8 cellular contexts compared by ENCODE assay signal in genomic region chr19:17282488-17283256, GRCh38. TPM values are rescaled to one million over a fixed set of nuclear protein-coding genes. Genes with fewer than 3 reads are reported as not detected.
A peak's percentile ranks its signal among the peaks of the same experiment; 100 is the strongest.
DNase-seq lines count a peak whose midpoint lies in the region; FAIRE-seq and TF ChIP-seq lines count a peak whose summit lies in the region.

No MANE protein-coding gene starts in this region.

- H3K36me3 ChIP-seq in mucosa of stomach (ENCODE audit: control insufficient read depth, insufficient read depth, low read length) = no peaks in the 10 kb centered on the region

- H3K9ac ChIP-seq in mucosa of stomach (ENCODE audit: low read length) = peak overlapping the region; percentile 50

- TF ChIP-seq CTCF in HL-60 (IDR thresholded peaks at IDR 0.05; ENCODE audit: insufficient read depth, low read length) (peak; percentile 81), epithelial cell of proximal tubule (conservative IDR thresholded peaks at IDR 0.05; ENCODE audit: low read depth, low read length) (peak; percentile 83)

- H3K27me3 ChIP-seq in HL-60 (ENCODE audit: insufficient read depth, poor library complexity, severe bottlenecking) (no peaks in the 10 kb centered on the region), mucosa of stomach (ENCODE audit: control insufficient read depth, insufficient read depth, low read length) (peaks cover 14% of the 10 kb centered on the region)

- peak; percentile 88 for FAIRE-seq in GM18507 (lab: Jason Lieb, UNC)

- peaks cover 14% of the 10 kb centered on the region for H3K4me1 ChIP-seq in mucosa of stomach (ENCODE audit: control insufficient read depth, insufficient read depth, low read length)

- DNase-seq in A172 (ENCODE audit: low spot score) (peak; percentile 80), GM18507 (ENCODE audit: extremely low spot score, insufficient read length, low read depth) (peak; percentile 76), HL-60 (ENCODE audit: low read depth in 1 of 2, low spot score in 1 of 2) (peak; percentile 79 to 90), NOMO-1 treated with dmso at 0.1 percent for 144 hours (lab: John Stamatoyannopoulos, UW; ENCODE audit: unreplicated experiment) (peak; percentile 81), epithelial cell of proximal tubule (ENCODE audit: low read depth) (no peak)
- peak; percentile 50 for DNase-seq in activated CD8-positive, alpha-beta memory T cell treated with anti-CD3 and anti-CD28 coated beads, Interleukin-2, amount 50 U/mL, for 1 hour (ENCODE audit: extremely low read depth)
- DNase-seq in stimulated activated CD8-positive, alpha-beta memory T cell treated with anti-CD3 and anti-CD28 coated beads, Interleukin-4, amount 100 ng/mL, for 4 hours (ENCODE audit: low read depth in 2 of 2, low spot score in 1 of 2) = peak; percentile 58 to 60

- H3K9me3 ChIP-seq in mucosa of stomach (ENCODE audit: control insufficient read depth, low read length) = no peaks in the 10 kb centered on the region

- H3K4me3 ChIP-seq in HL-60 (replicated peaks; ENCODE audit: insufficient read depth, low read length) (peak overlapping the region; percentile 66), epithelial cell of proximal tubule (ENCODE audit: low read depth, low read length) (peak overlapping the region; percentile 47), mucosa of stomach (ENCODE audit: low read length) (no peak overlapping the region)

- peak overlapping the region; percentile 76 for H3K27ac ChIP-seq in HL-60 (replicated peaks)

RNA-seq across cellular contexts. Expression of gene ANKLE1, which starts 1.0 kb away (rescaled TPM):
- total RNA-seq in A172 (2014; rRNA removed; shearing (Covaris generic)) = 0.24 and 0.60 TPM in 2 replicates
- 3.0 and 4.1 TPM in 2 replicates for total RNA-seq in epithelial cell of proximal tubule

RNA-seq across cellular contexts. Expression of gene BABAM1, which starts 15.4 kb away (rescaled TPM):
- total RNA-seq in A172 (2014; rRNA removed; shearing (Covaris generic)) = 161 and 209 TPM in 2 replicates
- total RNA-seq in epithelial cell of proximal tubule = 125 and 141 TPM in 2 replicates

RNA-seq across cellular contexts. Expression of gene USHBP1, which starts 18.1 kb away (rescaled TPM):
- total RNA-seq in A172 (2014; rRNA removed; shearing (Covaris generic)) = not detected in 2 replicates
- total RNA-seq in epithelial cell of proximal tubule = not detected in 2 replicates

RNA-seq across cellular contexts. Expression of gene ABHD8, which starts 20.6 kb away (rescaled TPM):
- total RNA-seq in A172 (2014; rRNA removed; shearing (Covaris generic)) = 20.7 and 31.1 TPM in 2 replicates
- 10.3 and 20.9 TPM in 2 replicates for total RNA-seq in epithelial cell of proximal tubule

RNA-seq across cellular contexts. Expression of gene MRPL34, which starts 23.0 kb away (rescaled TPM):
- 79.1 and 183 TPM in 2 replicates for total RNA-seq in A172 (2014; rRNA removed; shearing (Covaris generic))
- total RNA-seq in epithelial cell of proximal tubule = 121 and 161 TPM in 2 replicates
